1 cellular context compared by ENCODE assay signal in the genomic region with DNA sequence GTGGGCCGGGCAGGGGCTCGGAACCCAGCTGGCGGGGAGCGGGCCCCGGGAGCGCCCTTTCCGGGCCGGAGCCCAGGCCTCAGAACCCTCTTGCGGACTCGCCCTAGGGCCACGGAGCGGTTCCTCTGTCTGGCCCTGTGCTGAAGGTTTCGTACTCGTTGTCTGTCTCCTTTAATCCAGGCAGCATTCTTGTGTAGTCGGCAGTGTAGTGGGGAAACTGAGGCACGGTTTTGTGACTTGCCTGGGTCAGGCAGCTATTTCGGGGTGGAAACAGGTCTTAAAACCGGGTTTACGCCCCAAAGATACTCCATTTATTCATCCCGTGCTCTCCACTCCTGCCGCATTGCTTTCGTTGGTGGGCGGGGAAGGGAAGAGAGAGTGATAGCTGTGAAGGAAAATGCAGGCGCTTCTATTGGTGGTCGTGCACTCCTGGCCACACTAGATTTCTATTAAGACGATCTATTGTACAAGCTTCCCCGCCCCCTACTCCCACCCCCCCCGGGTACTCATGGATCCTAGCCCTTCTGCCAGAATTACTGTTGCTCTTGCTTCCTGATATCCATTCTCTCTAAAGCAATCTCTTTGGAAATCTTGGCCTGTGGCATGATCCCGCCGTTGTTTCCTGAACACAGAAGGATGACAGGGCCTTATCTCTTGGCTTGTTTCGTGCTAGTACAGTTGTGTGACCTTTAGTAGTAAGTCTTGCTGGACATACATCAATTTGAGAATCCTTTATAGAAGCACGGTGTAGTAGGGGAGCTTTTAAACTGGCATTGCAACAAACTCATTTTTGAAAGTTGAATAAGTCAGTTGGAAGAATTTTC.
TF ChIP-seq lines count a peak whose summit lies in the region.

No MANE protein-coding gene starts in this region.

TF ChIP-seq in HepG2, 621 proteins besides CTCF, POLR2A, EP300 and RAD21 (continued from another document and continues in another):
- TF ChIP-seq, protein P1, sequence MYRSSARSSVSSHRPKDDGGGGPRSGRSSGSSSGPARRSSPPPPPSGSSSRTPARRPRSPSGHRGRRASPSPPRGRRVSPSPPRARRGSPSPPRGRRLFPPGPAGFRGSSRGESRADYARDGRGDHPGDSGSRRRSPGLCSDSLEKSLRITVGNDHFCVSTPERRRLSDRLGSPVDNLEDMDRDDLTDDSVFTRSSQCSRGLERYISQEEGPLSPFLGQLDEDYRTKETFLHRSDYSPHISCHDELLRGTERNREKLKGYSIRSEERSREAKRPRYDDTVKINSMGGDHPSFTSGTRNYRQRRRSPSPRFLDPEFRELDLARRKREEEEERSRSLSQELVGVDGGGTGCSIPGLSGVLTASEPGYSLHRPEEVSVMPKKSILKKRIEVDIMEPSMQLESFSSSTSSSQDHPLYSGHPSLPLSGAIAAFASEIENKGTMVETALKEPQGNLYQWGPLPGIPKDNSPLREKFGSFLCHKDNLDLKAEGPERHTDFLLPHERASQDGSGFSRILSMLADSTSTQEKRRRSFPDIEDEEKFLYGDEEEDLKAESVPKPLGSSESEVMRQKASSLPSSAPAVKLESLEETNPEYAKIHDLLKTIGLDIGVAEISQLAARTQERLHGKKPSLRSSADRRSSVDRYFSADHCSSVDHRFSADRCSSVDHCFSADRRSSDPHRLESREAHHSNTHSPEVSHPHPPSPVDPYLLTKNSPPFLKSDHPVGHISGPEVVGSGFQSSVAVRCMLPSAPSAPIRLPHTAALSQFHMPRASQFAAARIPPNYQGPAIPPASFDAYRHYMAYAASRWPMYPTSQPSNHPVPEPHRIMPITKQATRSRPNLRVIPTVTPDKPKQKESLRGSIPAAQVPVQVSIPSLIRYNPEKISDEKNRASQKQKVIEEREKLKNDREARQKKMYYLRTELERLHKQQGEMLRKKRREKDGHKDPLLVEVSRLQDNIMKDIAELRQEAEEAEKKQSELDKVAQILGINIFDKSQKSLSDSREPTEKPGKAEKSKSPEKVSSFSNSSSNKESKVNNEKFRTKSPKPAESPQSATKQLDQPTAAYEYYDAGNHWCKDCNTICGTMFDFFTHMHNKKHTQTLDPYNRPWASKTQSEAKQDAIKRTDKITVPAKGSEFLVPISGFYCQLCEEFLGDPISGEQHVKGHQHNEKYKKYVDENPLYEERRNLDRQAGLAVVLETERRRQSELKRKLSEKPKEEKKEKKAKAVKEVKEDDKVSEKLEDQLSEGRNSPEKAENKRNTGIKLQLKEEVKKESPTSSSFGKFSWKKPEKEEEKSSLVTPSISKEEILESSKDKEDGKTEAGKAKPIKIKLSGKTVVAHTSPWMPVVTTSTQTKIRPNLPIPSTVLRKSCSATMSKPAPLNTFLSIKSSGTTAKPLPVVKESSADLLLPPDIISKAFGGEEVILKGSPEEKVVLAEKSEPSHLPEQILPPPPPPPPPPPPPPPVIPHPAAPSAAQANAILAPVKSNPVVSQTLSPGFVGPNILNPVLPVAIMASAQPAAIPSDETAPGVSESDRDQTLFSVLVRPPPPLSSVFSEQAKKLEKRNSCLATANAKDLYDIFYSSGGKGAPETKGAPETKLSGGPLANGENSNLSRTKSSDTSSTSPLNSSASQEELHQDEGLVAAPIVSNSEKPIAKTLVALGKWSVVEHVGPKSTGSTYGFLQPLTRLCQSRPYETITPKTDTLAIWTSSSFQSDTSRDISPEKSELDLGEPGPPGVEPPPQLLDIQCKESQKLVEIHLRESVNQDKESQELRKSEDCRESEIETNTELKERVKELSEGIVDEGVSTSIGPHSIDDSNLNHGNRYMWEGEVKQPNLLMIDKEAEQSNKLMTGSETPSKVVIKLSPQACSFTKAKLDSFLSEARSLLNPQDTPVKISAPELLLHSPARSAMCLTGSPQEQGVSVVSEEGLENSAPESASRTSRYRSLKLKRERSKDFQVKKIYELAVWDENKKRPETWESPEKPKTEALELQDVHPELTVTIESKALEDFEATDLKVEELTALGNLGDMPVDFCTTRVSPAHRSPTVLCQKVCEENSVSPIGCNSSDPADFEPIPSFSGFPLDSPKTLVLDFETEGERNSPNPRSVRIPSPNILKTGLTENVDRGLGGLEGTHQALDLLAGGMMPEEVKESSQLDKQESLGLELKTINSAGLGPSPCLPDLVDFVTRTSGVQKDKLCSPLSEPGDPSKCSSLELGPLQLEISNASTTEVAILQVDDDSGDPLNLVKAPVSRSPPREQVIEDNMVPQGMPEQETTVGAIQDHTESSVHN (CRISPR knock-in tag; IDR thresholded peaks at IDR 0.05), result no peak
- no peak for TF ChIP-seq ZNF75D (CRISPR knock-in tag; IDR thresholded peaks at IDR 0.05; ENCODE audit: borderline replicate concordance)
- TF ChIP-seq ISX (CRISPR knock-in tag; conservative IDR thresholded peaks at IDR 0.05), result 0 out of 2 replicates have a peak, but pooled peaks have one; percentile 46
- no peak for TF ChIP-seq ZNF788 (CRISPR knock-in tag; IDR thresholded peaks at IDR 0.05; ENCODE audit: borderline replicate concordance)
- TF ChIP-seq, protein P2, sequence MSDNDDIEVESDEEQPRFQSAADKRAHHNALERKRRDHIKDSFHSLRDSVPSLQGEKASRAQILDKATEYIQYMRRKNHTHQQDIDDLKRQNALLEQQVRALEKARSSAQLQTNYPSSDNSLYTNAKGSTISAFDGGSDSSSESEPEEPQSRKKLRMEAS (IDR thresholded peaks at IDR 0.05), result no peak
- no peak; the same call in 1 of the 2 replicates for TF ChIP-seq PRMT3 (CRISPR knock-in tag; IDR thresholded peaks at IDR 0.05; ENCODE audit: borderline replicate concordance, low read depth)
- no peak for TF ChIP-seq NR2C2 (CRISPR knock-in tag; IDR thresholded peaks at IDR 0.05; ENCODE audit: borderline replicate concordance)
- TF ChIP-seq NR2F6 (IDR thresholded peaks at IDR 0.05), result no peak
- no peak for TF ChIP-seq NR2F6 (CRISPR knock-in tag; IDR thresholded peaks at IDR 0.05)
- TF ChIP-seq SMARCC2 (IDR thresholded peaks at IDR 0.05), result no peak
- no peak for TF ChIP-seq GATAD1 (CRISPR knock-in tag; IDR thresholded peaks at IDR 0.05)
- TF ChIP-seq PAWR (CRISPR knock-in tag; IDR thresholded peaks at IDR 0.05; ENCODE audit: borderline replicate concordance), result no peak
- no peak for TF ChIP-seq AHR (CRISPR knock-in tag; IDR thresholded peaks at IDR 0.05)
- TF ChIP-seq ZNF274 (CRISPR knock-in tag; IDR thresholded peaks at IDR 0.05), result no peak
- TF ChIP-seq RFX3 (CRISPR knock-in tag; IDR thresholded peaks at IDR 0.05), result no peak
- TF ChIP-seq, protein P3, sequence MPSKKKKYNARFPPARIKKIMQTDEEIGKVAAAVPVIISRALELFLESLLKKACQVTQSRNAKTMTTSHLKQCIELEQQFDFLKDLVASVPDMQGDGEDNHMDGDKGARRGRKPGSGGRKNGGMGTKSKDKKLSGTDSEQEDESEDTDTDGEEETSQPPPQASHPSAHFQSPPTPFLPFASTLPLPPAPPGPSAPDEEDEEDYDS (CRISPR knock-in tag; IDR thresholded peaks at IDR 0.05), result no peak
- TF ChIP-seq RFXAP (CRISPR knock-in tag; IDR thresholded peaks at IDR 0.05; ENCODE audit: borderline replicate concordance), result no peak
- TF ChIP-seq ZNF34 (CRISPR knock-in tag; IDR thresholded peaks at IDR 0.05; ENCODE audit: borderline replicate concordance), result no peak
- TF ChIP-seq HNRNPL (IDR thresholded peaks at IDR 0.05; ENCODE audit: low read depth, low read length), result no peak
- no peak for TF ChIP-seq ETV6 (CRISPR knock-in tag; conservative IDR thresholded peaks at IDR 0.05)
- TF ChIP-seq ATF7-NPFF (CRISPR knock-in tag; IDR thresholded peaks at IDR 0.05; ENCODE audit: low read depth), result no peak
- no peak for TF ChIP-seq NFE2 (CRISPR knock-in tag; IDR thresholded peaks at IDR 0.05)
- no peak for TF ChIP-seq RAD51 (IDR thresholded peaks at IDR 0.05; ENCODE audit: borderline replicate concordance)
- TF ChIP-seq CBX2 (IDR thresholded peaks at IDR 0.05; ENCODE audit: low read depth, low read length), result no peak
- TF ChIP-seq CBX2 (CRISPR knock-in tag; IDR thresholded peaks at IDR 0.05; ENCODE audit: low read depth), result no peak
- TF ChIP-seq NFE2L1 (CRISPR knock-in tag; IDR thresholded peaks at IDR 0.05; ENCODE audit: borderline replicate concordance), result no peak
- TF ChIP-seq U2AF1 (optimal IDR thresholded peaks at IDR 0.05; ENCODE audit: low read depth, low read length), result no peak
- no peak for TF ChIP-seq ZNF879 (CRISPR knock-in tag; IDR thresholded peaks at IDR 0.05)
- no peak for TF ChIP-seq ZNF383 (CRISPR knock-in tag; IDR thresholded peaks at IDR 0.05; ENCODE audit: borderline replicate concordance)
- no peak for TF ChIP-seq HOXD1 (CRISPR knock-in tag; IDR thresholded peaks at IDR 0.05)
- TF ChIP-seq, protein P4, sequence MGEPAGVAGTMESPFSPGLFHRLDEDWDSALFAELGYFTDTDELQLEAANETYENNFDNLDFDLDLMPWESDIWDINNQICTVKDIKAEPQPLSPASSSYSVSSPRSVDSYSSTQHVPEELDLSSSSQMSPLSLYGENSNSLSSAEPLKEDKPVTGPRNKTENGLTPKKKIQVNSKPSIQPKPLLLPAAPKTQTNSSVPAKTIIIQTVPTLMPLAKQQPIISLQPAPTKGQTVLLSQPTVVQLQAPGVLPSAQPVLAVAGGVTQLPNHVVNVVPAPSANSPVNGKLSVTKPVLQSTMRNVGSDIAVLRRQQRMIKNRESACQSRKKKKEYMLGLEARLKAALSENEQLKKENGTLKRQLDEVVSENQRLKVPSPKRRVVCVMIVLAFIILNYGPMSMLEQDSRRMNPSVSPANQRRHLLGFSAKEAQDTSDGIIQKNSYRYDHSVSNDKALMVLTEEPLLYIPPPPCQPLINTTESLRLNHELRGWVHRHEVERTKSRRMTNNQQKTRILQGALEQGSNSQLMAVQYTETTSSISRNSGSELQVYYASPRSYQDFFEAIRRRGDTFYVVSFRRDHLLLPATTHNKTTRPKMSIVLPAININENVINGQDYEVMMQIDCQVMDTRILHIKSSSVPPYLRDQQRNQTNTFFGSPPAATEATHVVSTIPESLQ (CRISPR knock-in tag; conservative IDR thresholded peaks at IDR 0.05), result no peak
- TF ChIP-seq, protein P5, sequence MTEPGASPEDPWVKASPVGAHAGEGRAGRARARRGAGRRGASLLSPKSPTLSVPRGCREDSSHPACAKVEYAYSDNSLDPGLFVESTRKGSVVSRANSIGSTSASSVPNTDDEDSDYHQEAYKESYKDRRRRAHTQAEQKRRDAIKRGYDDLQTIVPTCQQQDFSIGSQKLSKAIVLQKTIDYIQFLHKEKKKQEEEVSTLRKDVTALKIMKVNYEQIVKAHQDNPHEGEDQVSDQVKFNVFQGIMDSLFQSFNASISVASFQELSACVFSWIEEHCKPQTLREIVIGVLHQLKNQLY (CRISPR knock-in tag; IDR thresholded peaks at IDR 0.05), result no peak
- no peak for TF ChIP-seq HOXA7 (CRISPR knock-in tag; IDR thresholded peaks at IDR 0.05)
- TF ChIP-seq SMAD3 (CRISPR knock-in tag; IDR thresholded peaks at IDR 0.05), result no peak
- 0 out of 2 replicates have a peak, but pooled peaks have one; percentile 41 for TF ChIP-seq ELF4 (CRISPR knock-in tag; IDR thresholded peaks at IDR 0.05; ENCODE audit: borderline replicate concordance)
- TF ChIP-seq TEAD3 (CRISPR knock-in tag; optimal IDR thresholded peaks at IDR 0.05; ENCODE audit: borderline replicate concordance), result no peak
- TF ChIP-seq, protein P6, sequence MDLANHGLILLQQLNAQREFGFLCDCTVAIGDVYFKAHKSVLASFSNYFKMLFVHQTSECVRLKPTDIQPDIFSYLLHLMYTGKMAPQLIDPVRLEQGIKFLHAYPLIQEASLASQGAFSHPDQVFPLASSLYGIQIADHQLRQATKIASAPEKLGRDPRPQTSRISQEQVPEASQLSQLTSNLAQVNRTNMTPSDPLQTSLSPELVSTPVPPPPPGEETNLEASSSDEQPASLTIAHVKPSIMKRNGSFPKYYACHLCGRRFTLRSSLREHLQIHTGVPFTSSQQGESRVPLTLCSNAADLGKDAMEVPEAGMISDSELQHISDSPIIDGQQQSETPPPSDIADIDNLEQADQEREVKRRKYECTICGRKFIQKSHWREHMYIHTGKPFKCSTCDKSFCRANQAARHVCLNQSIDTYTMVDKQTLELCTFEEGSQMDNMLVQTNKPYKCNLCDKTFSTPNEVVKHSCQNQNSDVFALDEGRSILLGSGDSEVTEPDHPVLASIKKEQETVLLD (CRISPR knock-in tag; IDR thresholded peaks at IDR 0.05; ENCODE audit: low read depth), result 0 out of 2 replicates have a peak, but pooled peaks have one; percentile 38
- no peak for TF ChIP-seq ZNF17 (CRISPR knock-in tag; IDR thresholded peaks at IDR 0.05)
- TF ChIP-seq, protein P7, sequence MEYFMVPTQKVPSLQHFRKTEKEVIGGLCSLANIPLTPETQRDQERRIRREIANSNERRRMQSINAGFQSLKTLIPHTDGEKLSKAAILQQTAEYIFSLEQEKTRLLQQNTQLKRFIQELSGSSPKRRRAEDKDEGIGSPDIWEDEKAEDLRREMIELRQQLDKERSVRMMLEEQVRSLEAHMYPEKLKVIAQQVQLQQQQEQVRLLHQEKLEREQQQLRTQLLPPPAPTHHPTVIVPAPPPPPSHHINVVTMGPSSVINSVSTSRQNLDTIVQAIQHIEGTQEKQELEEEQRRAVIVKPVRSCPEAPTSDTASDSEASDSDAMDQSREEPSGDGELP (IDR thresholded peaks at IDR 0.05; ENCODE audit: borderline replicate concordance, low read depth), result no peak
- no peak for TF ChIP-seq MAFG (CRISPR knock-in tag; IDR thresholded peaks at IDR 0.05)
- no peak; the same call in 1 of the 2 replicates for TF ChIP-seq NKX3-1 (CRISPR knock-in tag; IDR thresholded peaks at IDR 0.05)
- TF ChIP-seq PLRG1 (conservative IDR thresholded peaks at IDR 0.05), result no peak
- no peak for TF ChIP-seq AGO1 (IDR thresholded peaks at IDR 0.05; ENCODE audit: low read depth, low read length, poor library complexity, severe bottlenecking)
- no peak for TF ChIP-seq CEBPB (IDR thresholded peaks at IDR 0.05; ENCODE audit: borderline replicate concordance, low read depth, low read length)
- TF ChIP-seq, protein P8, sequence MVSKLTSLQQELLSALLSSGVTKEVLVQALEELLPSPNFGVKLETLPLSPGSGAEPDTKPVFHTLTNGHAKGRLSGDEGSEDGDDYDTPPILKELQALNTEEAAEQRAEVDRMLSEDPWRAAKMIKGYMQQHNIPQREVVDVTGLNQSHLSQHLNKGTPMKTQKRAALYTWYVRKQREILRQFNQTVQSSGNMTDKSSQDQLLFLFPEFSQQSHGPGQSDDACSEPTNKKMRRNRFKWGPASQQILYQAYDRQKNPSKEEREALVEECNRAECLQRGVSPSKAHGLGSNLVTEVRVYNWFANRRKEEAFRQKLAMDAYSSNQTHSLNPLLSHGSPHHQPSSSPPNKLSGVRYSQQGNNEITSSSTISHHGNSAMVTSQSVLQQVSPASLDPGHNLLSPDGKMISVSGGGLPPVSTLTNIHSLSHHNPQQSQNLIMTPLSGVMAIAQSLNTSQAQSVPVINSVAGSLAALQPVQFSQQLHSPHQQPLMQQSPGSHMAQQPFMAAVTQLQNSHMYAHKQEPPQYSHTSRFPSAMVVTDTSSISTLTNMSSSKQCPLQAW (CRISPR knock-in tag; IDR thresholded peaks at IDR 0.05), result no peak
- TF ChIP-seq RELA (CRISPR knock-in tag; IDR thresholded peaks at IDR 0.05), result no peak
- no peak for TF ChIP-seq DR1 (CRISPR knock-in tag; IDR thresholded peaks at IDR 0.05)
- no peak for TF ChIP-seq MED8 (CRISPR knock-in tag; IDR thresholded peaks at IDR 0.05; ENCODE audit: insufficient replicate concordance)
- 0 out of 2 replicates have a peak, but pooled peaks have one; percentile 3 for TF ChIP-seq KDM6A (CRISPR knock-in tag; IDR thresholded peaks at IDR 0.05; ENCODE audit: low read depth)
- no peak for TF ChIP-seq ZNF549 (CRISPR knock-in tag; IDR thresholded peaks at IDR 0.05)
- TF ChIP-seq, protein P9, sequence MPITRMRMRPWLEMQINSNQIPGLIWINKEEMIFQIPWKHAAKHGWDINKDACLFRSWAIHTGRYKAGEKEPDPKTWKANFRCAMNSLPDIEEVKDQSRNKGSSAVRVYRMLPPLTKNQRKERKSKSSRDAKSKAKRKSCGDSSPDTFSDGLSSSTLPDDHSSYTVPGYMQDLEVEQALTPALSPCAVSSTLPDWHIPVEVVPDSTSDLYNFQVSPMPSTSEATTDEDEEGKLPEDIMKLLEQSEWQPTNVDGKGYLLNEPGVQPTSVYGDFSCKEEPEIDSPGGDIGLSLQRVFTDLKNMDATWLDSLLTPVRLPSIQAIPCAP (CRISPR knock-in tag; IDR thresholded peaks at IDR 0.05; ENCODE audit: low read depth), result no peak
- TF ChIP-seq KLF9 (CRISPR knock-in tag; IDR thresholded peaks at IDR 0.05; ENCODE audit: low read depth), result no peak
